2 cellular contexts compared by ENCODE assay signal in the genomic region with DNA sequence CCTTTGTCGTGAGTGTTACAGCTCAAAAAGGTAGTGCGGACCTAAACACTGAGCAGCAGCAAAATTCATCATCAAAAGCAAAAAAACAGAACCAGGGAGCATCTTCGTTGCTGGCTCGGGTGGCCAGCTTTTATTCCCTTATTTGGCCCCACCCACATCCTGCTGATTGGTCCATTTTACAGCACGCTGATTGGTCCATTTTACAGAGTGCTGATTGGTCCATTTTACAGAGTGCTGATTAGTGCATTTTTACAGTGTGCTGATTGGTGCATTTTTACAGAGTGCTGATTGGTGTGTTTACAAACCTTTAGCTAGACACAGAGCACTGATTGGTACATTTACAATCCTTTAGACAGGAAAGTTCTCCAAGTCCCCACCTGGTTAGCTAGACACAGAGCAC.
TF ChIP-seq lines count a peak whose summit lies in the region.
"Not testable (repeated sequence)": the region's sequence is repeated elsewhere in the genome, so short reads cannot be mapped to it uniquely, and the experiment has no call there.

No MANE protein-coding gene starts in this region.

TF ChIP-seq in IMR-90, 13 proteins besides CTCF, POLR2A, EP300 and RAD21:
- peak; percentile 76 for TF ChIP-seq MAFK (IDR thresholded peaks at IDR 0.05; ENCODE audit: low read depth, low read length)

TF ChIP-seq in K562, 482 proteins besides CTCF, POLR2A, EP300 and RAD21:
- TF ChIP-seq RBM25 (IDR thresholded peaks at IDR 0.05; ENCODE audit: low read depth, low read length, severe bottlenecking): peak; percentile 61
- TF ChIP-seq SRF (CRISPR knock-in tag; IDR thresholded peaks at IDR 0.05): peak in 1 of 2 experiments; percentile 70; a peak in 1 of 4 replicates
- TF ChIP-seq CC2D1A (IDR thresholded peaks at IDR 0.05): peak; percentile 62
- TF ChIP-seq ASH1L (IDR thresholded peaks at IDR 0.05; ENCODE audit: borderline replicate concordance, low read depth, partially characterized antibody): peak; percentile 76
- TF ChIP-seq MAFG (tag; conservative IDR thresholded peaks at IDR 0.05): peak; percentile 85
- TF ChIP-seq ZNF316 (IDR thresholded peaks at IDR 0.05): peak; percentile 97
- 0 out of 2 replicates have a peak, but pooled peaks have one; percentile 23 for TF ChIP-seq FOXM1 (IDR thresholded peaks at IDR 0.05; ENCODE audit: low read depth)
- TF ChIP-seq FOXM1 (CRISPR knock-in tag; IDR thresholded peaks at IDR 0.05; ENCODE audit: low read depth): not testable (repeated sequence)
- TF ChIP-seq MAFK (IDR thresholded peaks at IDR 0.05; ENCODE audit: low read length): peak; percentile 58
- peak; percentile 92 for TF ChIP-seq C11orf30 (IDR thresholded peaks at IDR 0.05; ENCODE audit: low read depth)
- TF ChIP-seq NFYB (IDR thresholded peaks at IDR 0.05; ENCODE audit: extremely low read depth, insufficient read length): peak; percentile 88
- peak; percentile 45 for TF ChIP-seq MAFF (IDR thresholded peaks at IDR 0.05; ENCODE audit: low read length)
- peak; percentile 51 for TF ChIP-seq FOS (IDR thresholded peaks at IDR 0.05; ENCODE audit: extremely low read depth, insufficient read length)
TF ChIP-seq in K562: peak in this region for 12; not testable (repeated sequence) for 470.
